In genomic region chr12:66776974-66777373, GRCh38 we compare ENCODE assay signal across 8 cellular contexts.
DNase-seq lines count a peak whose midpoint lies in the region; ATAC-seq, FAIRE-seq and TF ChIP-seq lines count a peak whose summit lies in the region.

No MANE protein-coding gene starts in this region.

- H3K4me3 Mint-ChIP-seq in CD8-positive, alpha-beta memory T cell, result peak overlapping the region in 6 of 7 donors; percentile 41 to 83 (median 70)

- TF ChIP-seq RAD21 in GM12878 (IDR thresholded peaks at IDR 0.05; ENCODE audit: insufficient read depth, low read depth, low read length), result no peak

- no TSS peak for BruUV-seq in GM12878 (replicated peaks; lab: Mats Ljungman, UMichigan)

- H3K4me1 Mint-ChIP-seq in CD8-positive, alpha-beta memory T cell, result peaks cover 24 to 33% (median 33%) of the 10 kb centered on the region in 3 donors

- ATAC-seq in HG03457 (IDR thresholded peaks at IDR 0.05; ENCODE audit: unreplicated experiment), result peak; percentile 99
- peak; percentile 94 for ATAC-seq in GM12878
- no peak for ATAC-seq in left ventricle myocardium superior

- H3K4me1 ChIP-seq in CD8-positive, alpha-beta memory T cell (ENCODE audit: insufficient read depth, low read length), result peaks cover 21% of the 10 kb centered on the region
- peaks cover 5% of the 10 kb centered on the region; the same call in 1 of the 2 replicates for H3K4me1 ChIP-seq in GM12878 (ENCODE audit: control insufficient read depth, insufficient read depth, low read length)

- H3K4me3 ChIP-seq in CD8-positive, alpha-beta memory T cell (ENCODE audit: low read length), result no peak overlapping the region
- H3K4me3 ChIP-seq in GM12878 (no peak overlapping the region), coronary artery (no peak overlapping the region)

- TF ChIP-seq CTCF in GM20000 (IDR thresholded peaks at IDR 0.05; ENCODE audit: extremely low read depth, missing control alignments) (no peak), GM12878 (IDR thresholded peaks at IDR 0.05 in 2 of 3, conservative IDR thresholded peaks at IDR 0.05 in 1 of 3; ENCODE audit: control insufficient read depth in 2 of 3, extremely low read depth in 1 of 3, insufficient read depth in 1 of 3, low read depth in 3 of 3, low read length in 3 of 3) (no peak), coronary artery (IDR thresholded peaks at IDR 0.05) (no peak)

- H3K27me3 Mint-ChIP-seq in CD8-positive, alpha-beta memory T cell, result peaks cover 0 to 4% of the 10 kb centered on the region in 2 donors

- intact Hi-C loops in GM12878 (cut with micrococcal nuclease; ENCODE audit: unreplicated experiment) (no loop called here), left ventricle myocardium superior (cut with micrococcal nuclease) (no loop called here)

- TF ChIP-seq EP300 in GM12878 (IDR thresholded peaks at IDR 0.05; ENCODE audit: borderline replicate concordance in 1 of 2, control insufficient read depth in 1 of 2, low read depth in 2 of 2, low read length in 2 of 2), result no peak

- H3K27ac ChIP-seq in CD8-positive, alpha-beta memory T cell (ENCODE audit: low read depth, low read length), result no peak overlapping the region
- H3K27ac ChIP-seq in GM12878 (ENCODE audit: control insufficient read depth, insufficient read depth) (no peak overlapping the region), coronary artery (no peak overlapping the region)

- no peaks in the 10 kb centered on the region for H3K36me3 ChIP-seq in CD8-positive, alpha-beta memory T cell (ENCODE audit: insufficient read depth, low read length)
- no peaks in the 10 kb centered on the region for H3K36me3 ChIP-seq in GM12878 (ENCODE audit: control insufficient read depth in 2 of 2, insufficient read depth in 2 of 2, low read length in 1 of 2)

- POLR2A ChIA-PET in CD8-positive, alpha-beta memory T cell (lab: Charles Lee), result no interaction called here
- POLR2A ChIA-PET in GM12878 (lab: Charles Lee), result no interaction called here

- peak; percentile 4 to 66 (median 50) for DNase-seq in CD8-positive, alpha-beta memory T cell
- DNase-seq in GM20000 (ENCODE audit: low spot score) (peak; percentile 32), GM12878 (ENCODE audit: low read depth, low spot score) (peak; percentile 4), coronary artery (ENCODE audit: low spot score) (no peak), left ventricle myocardium superior (no peak), NCI-H2029 treated with DMSO at 0.1 percent for 48 hours (lab: John Stamatoyannopoulos, UW) (no peak), NCI-H526 treated with DMSO at 0.1 percent for 48 hours (lab: John Stamatoyannopoulos, UW) (no peak)

- H3K79me2 ChIP-seq in GM12878 (ENCODE audit: control insufficient read depth, insufficient read depth, low read length), result no peaks in the 10 kb centered on the region

- H3K4me2 ChIP-seq in GM12878 (ENCODE audit: control insufficient read depth, insufficient read depth), result no peak overlapping the region

- FAIRE-seq in GM12878 (lab: Jason Lieb, UNC), result peak; percentile 78

- in situ Hi-C loops in GM12878 (cut with MboI), result no loop called here

- TF ChIP-seq POLR2A in GM12878 (IDR thresholded peaks at IDR 0.05; ENCODE audit: low read depth, low read length), result no peak

- H3K9me3 ChIP-seq in CD8-positive, alpha-beta memory T cell (ENCODE audit: low read length), result no peaks in the 10 kb centered on the region
- H3K9me3 ChIP-seq in GM12878 (replicated peaks; ENCODE audit: control insufficient read depth, insufficient read depth, low read length), result no peaks in the 10 kb centered on the region

- CTCF ChIA-PET in CD8-positive, alpha-beta memory T cell (lab: Charles Lee), result no interaction called here
- CTCF ChIA-PET in GM12878 (lab: Yijun Ruan, JAX), result no interaction called here

- H3K27me3 ChIP-seq in CD8-positive, alpha-beta memory T cell (ENCODE audit: insufficient read depth, low read length, poor library complexity, severe bottlenecking), result no peaks in the 10 kb centered on the region
- no peaks in the 10 kb centered on the region; a peak in 1 of 4 replicates for H3K27me3 ChIP-seq in GM12878 (replicated peaks in 1 of 2; ENCODE audit: control insufficient read depth in 2 of 2, insufficient read depth in 2 of 2, low read length in 1 of 2)

- H3K27ac Mint-ChIP-seq in CD8-positive, alpha-beta memory T cell, result peak overlapping the region; percentile 0 to 91 (median 84)

- SMC1A ChIA-PET in GM12878 (lab: Charles Lee; ENCODE audit: uncharacterized antibody, unreplicated experiment), result no interaction called here

- H3K36me3 Mint-ChIP-seq in CD8-positive, alpha-beta memory T cell, result peaks cover 0 to 10% (median 3%) of the 10 kb centered on the region in 3 donors

- no peaks in the 10 kb centered on the region for H4K20me1 ChIP-seq in GM12878 (ENCODE audit: control insufficient read depth, insufficient read depth)

- H3K9ac ChIP-seq in GM12878 (ENCODE audit: control insufficient read depth, insufficient read depth, low read length), result no peak overlapping the region

- no peak overlapping the region for H2AFZ ChIP-seq in GM12878 (ENCODE audit: control insufficient read depth, low read depth, low read length)

- RAD21 ChIA-PET in GM12878 (lab: Charles Lee; ENCODE audit: unreplicated experiment), result no interaction called here

- 0% methylated on average over 2 of the region's 2 CpGs for WGBS in GM12878 (ENCODE audit: insufficient coverage, insufficient replicate concordance, low lambda C conversion rate, missing lambda C conversion rate)

- H3K9me3 Mint-ChIP-seq in CD8-positive, alpha-beta memory T cell, result no peaks in the 10 kb centered on the region

TF ChIP-seq in GM12878, 131 proteins besides CTCF, POLR2A, EP300 and RAD21:
- TF ChIP-seq JUNB (IDR thresholded peaks at IDR 0.05) (peak; percentile 13; the same call in 1 of the 2 replicates), REST (IDR thresholded peaks at IDR 0.05; ENCODE audit: low read depth, low read length) (no peak), SIN3A (IDR thresholded peaks at IDR 0.05; ENCODE audit: low read depth, low read length) (no peak), PAX5 (IDR thresholded peaks at IDR 0.05; ENCODE audit: borderline replicate concordance, low read depth, low read length) (peak; percentile 32; the same call in 1 of the 2 replicates), RUNX3 (IDR thresholded peaks at IDR 0.05; ENCODE audit: low read length) (peak; percentile 89), BCL3 (IDR thresholded peaks at IDR 0.05; ENCODE audit: borderline replicate concordance, insufficient read depth, low read depth, low read length, poor library complexity, severe bottlenecking) (no peak), IRF4 (IDR thresholded peaks at IDR 0.05; ENCODE audit: low read depth, low read length) (peak; percentile 49; the same call in 1 of the 2 replicates), ZBED1 (IDR thresholded peaks at IDR 0.05; ENCODE audit: borderline replicate concordance) (no peak), BCL11A (IDR thresholded peaks at IDR 0.05; ENCODE audit: low read depth, low read length) (peak; percentile 57; the same call in 1 of the 2 replicates), TCF12 (IDR thresholded peaks at IDR 0.05; ENCODE audit: low read depth, low read length) (no peak)
TF ChIP-seq in GM12878: peak in this region for 5.

Comparison
In these comparisons a context has a peak if more than half of its experiments do, and no peak if none do; other contexts are left out.
1. DNase-seq: peak in CD8-positive, alpha-beta memory T cell (5 of 5), GM20000 (single experiment) and GM12878 (single experiment); none in coronary artery (single experiment), left ventricle myocardium superior (single experiment), NCI-H2029 treated with DMSO at 0.1 percent for 48 hours (single experiment) and NCI-H526 treated with DMSO at 0.1 percent for 48 hours (single experiment).